ENCODE assay signal across 2 cellular contexts in genomic region chr4:103104886-103105285, GRCh38.
A peak's percentile ranks its signal among the peaks of the same experiment; 100 is the strongest.
TF ChIP-seq lines count a peak whose summit lies in the region.

No MANE protein-coding gene starts in this region.

TF ChIP-seq in HepG2, 621 proteins besides CTCF, POLR2A, EP300 and RAD21:
- no peak for TF ChIP-seq DDIT3 (CRISPR knock-in tag; IDR thresholded peaks at IDR 0.05)
- peak; percentile 63; the same call in 1 of the 2 replicates for TF ChIP-seq CEBPB (IDR thresholded peaks at IDR 0.05; ENCODE audit: borderline replicate concordance, low read depth, low read length)
- 0 out of 2 replicates have a peak, but pooled peaks have one; percentile 5 for TF ChIP-seq ATF7 (IDR thresholded peaks at IDR 0.05)
- no peak for TF ChIP-seq ATF7 (CRISPR knock-in tag; IDR thresholded peaks at IDR 0.05)
- no peak for TF ChIP-seq MLLT10 (CRISPR knock-in tag; IDR thresholded peaks at IDR 0.05)
- TF ChIP-seq SMYD3 (CRISPR knock-in tag; IDR thresholded peaks at IDR 0.05), result no peak

TF ChIP-seq in K562, 482 proteins besides CTCF, POLR2A, EP300 and RAD21:
- TF ChIP-seq GABPB1 (CRISPR knock-in tag; IDR thresholded peaks at IDR 0.05) (no peak), ATF4 (CRISPR knock-in tag; IDR thresholded peaks at IDR 0.05) (0 out of 2 replicates have a peak, but pooled peaks have one; percentile 9), CEBPG (CRISPR knock-in tag; IDR thresholded peaks at IDR 0.05) (no peak), CEBPG (tag; conservative IDR thresholded peaks at IDR 0.05 in 1 of 2, IDR thresholded peaks at IDR 0.05 in 1 of 2) (peak; percentile 48 to 82; a peak in 3 of 4 replicates), CEBPB (tag; IDR thresholded peaks at IDR 0.05) (peak; percentile 67), ETS1 (conservative IDR thresholded peaks at IDR 0.05; ENCODE audit: control insufficient read depth, low read depth, low read length) (no peak)
TF ChIP-seq in K562: peak in this region for 3.
